In genomic region chr3:72348357-72348756, GRCh38 we compare ENCODE assay signal across 19 cellular contexts.
A peak's percentile ranks its signal among the peaks of the same experiment; 100 is the strongest.
DNase-seq lines count a peak whose midpoint lies in the region; ATAC-seq, FAIRE-seq and TF ChIP-seq lines count a peak whose summit lies in the region.
"Had no signal": no experiment of that assay in that cellular context is flagged by ENCODE, and none has a peak within 500 bp of the region (broad histone marks: within the 10 kb centered on the region; RNA-seq: fewer than 3 reads in every experiment).

No MANE protein-coding gene starts in this region.

- POLR2A ChIA-PET in K562 (lab: Yijun Ruan, JAX) = interaction anchor here (0.8 to 1.0 kb wide), 3 partner anchors 11 to 16 kb away, joined by 3 read pairs; no protein-coding TSS in a partner anchor

- peaks cover 61% of the 10 kb centered on the region for H3K4me1 Mint-ChIP-seq in activated naive CD8-positive, alpha-beta T cell (ENCODE audit: low read depth)
- H3K4me1 Mint-ChIP-seq in activated naive CD8-positive, alpha-beta T cell treated with anti-CD3 and anti-CD28 coated beads for 36 hours = peaks cover 57% of the 10 kb centered on the region

- H3K9me1 ChIP-seq in K562 (ENCODE audit: control insufficient read depth, insufficient read depth, low read length) = no peaks in the 10 kb centered on the region

- H3K4me3 ChIP-seq in K562 = no peak overlapping the region
- no peak overlapping the region for H3K4me3 ChIP-seq in mucosa of stomach (ENCODE audit: low read length)
- no peak overlapping the region for H3K4me3 ChIP-seq in transverse colon
- H3K4me3 ChIP-seq: colonic mucosa, left ventricle myocardium inferior, tibial nerve had no signal

- no peaks in the 10 kb centered on the region for H3K9me3 ChIP-seq in K562 (replicated peaks; ENCODE audit: control insufficient read depth, insufficient read depth, low read depth, low read length)
- no peaks in the 10 kb centered on the region for H3K9me3 ChIP-seq in mucosa of stomach (ENCODE audit: control insufficient read depth, low read length)
- no peaks in the 10 kb centered on the region for H3K9me3 ChIP-seq in transverse colon
- H3K9me3 ChIP-seq: colonic mucosa, left ventricle myocardium inferior, spleen, tibial nerve had no signal

- in situ Hi-C loops in K562 (cut with MboI) (no loop called here), transverse colon (cut with MboI; ENCODE audit: low pct_ligation_motif_present in 1 of 4, low pct_unique_long_range_greater_than_20kb in 1 of 4, low sequenced_read_pairs in 3 of 4) (no loop called here)

- TF ChIP-seq RAD21 in K562 (CRISPR knock-in tag; conservative IDR thresholded peaks at IDR 0.05 in 1 of 2, IDR thresholded peaks at IDR 0.05 in 1 of 2) = no peak

- H3K79me2 ChIP-seq in K562 (ENCODE audit: control insufficient read depth, insufficient read depth, low read length) = no peaks in the 10 kb centered on the region

- intact Hi-C loops in K562 (cut with micrococcal nuclease) = no loop called here
- intact Hi-C loops in transverse colon (cut with DNase I; ENCODE audit: low total_unique reads) = no loop called here

- no peak overlapping the region for H3K27ac ChIP-seq in K562 (ENCODE audit: extremely low read depth, low read depth, low read length)
- peak overlapping the region in 3 of 4 donors; percentile 35 to 55 (median 53) for H3K27ac ChIP-seq in transverse colon
- H3K27ac ChIP-seq: brain microvascular endothelial cell, colonic mucosa, left ventricle myocardium inferior had no signal

- H2AFZ ChIP-seq in K562 (ENCODE audit: low read depth, low read length) = no peak overlapping the region

- H3K27ac Mint-ChIP-seq in activated naive CD8-positive, alpha-beta T cell = peak overlapping the region; percentile 86
- H3K27ac Mint-ChIP-seq in activated naive CD8-positive, alpha-beta T cell treated with anti-CD3 and anti-CD28 coated beads for 36 hours = no peak overlapping the region
- H3K27ac Mint-ChIP-seq: activated CD4-positive, alpha-beta memory T cell treated with anti-CD3 and anti-CD28 coated beads for 36 hours; endodermal cell had no signal

- ATAC-seq in K562 = no peak
- ATAC-seq in GM18870 (IDR thresholded peaks at IDR 0.05; ENCODE audit: unreplicated experiment) = no peak

- H3K9ac ChIP-seq in K562 (ENCODE audit: insufficient read depth in 1 of 2, low read depth in 2 of 2, low read length in 2 of 2) (no peak overlapping the region), mucosa of stomach (ENCODE audit: low read length) (peak overlapping the region; percentile 45)

- no peak for DNase-seq in activated naive CD8-positive, alpha-beta T cell treated with anti-CD3 and anti-CD28 coated beads for 36 hours
- DNase-seq in K562 (ENCODE audit: extremely low read depth in 1 of 4, low spot score in 3 of 4) = no peak
- no peak for DNase-seq in transverse colon
- DNase-seq in NCI-H345 (lab: John Stamatoyannopoulos, UW) = no peak
- DNase-seq in NCI-H146 (lab: John Stamatoyannopoulos, UW) = no peak
- DNase-seq: NCI-H2081 treated with DMSO at 0.1 percent for 48 hours; NCI-H510A; NK-92 treated with Interleukin-12 subunit alpha and Interleukin-12 subunit beta, amount 100 ng/mL, for 24 hours; retina had no signal

- no peak overlapping the region for H3K4me3 Mint-ChIP-seq in activated naive CD8-positive, alpha-beta T cell
- H3K4me3 Mint-ChIP-seq in activated naive CD8-positive, alpha-beta T cell treated with anti-CD3 and anti-CD28 coated beads for 36 hours = no peak overlapping the region
- H3K4me3 Mint-ChIP-seq: activated CD4-positive, alpha-beta memory T cell treated with anti-CD3 and anti-CD28 coated beads for 36 hours; endodermal cell had no signal

- H3K4me1 ChIP-seq in K562 (replicated peaks in 1 of 2; ENCODE audit: control insufficient read depth in 2 of 2, insufficient read depth in 2 of 2, low read length in 2 of 2) (peaks cover 6 to 7% of the 10 kb centered on the region in 2 experiments; a peak in 4 of 5 replicates), mucosa of stomach (ENCODE audit: control insufficient read depth, insufficient read depth, low read length) (peaks cover 11% of the 10 kb centered on the region), transverse colon (peaks cover 0 to 23% (median 5%) of the 10 kb centered on the region in 4 donors)

- TF ChIP-seq POLR2A in K562 (conservative IDR thresholded peaks at IDR 0.05) = no peak
- no peak for TF ChIP-seq POLR2A in transverse colon (IDR thresholded peaks at IDR 0.05)

- TF ChIP-seq CTCF in K562 (IDR thresholded peaks at IDR 0.05 in 2 of 3, conservative IDR thresholded peaks at IDR 0.05 in 1 of 3; ENCODE audit: insufficient read depth in 2 of 3, low read depth in 1 of 3, low read length in 3 of 3) (no peak), transverse colon (IDR thresholded peaks at IDR 0.05) (no peak)

- no peaks in the 10 kb centered on the region for H4K20me1 ChIP-seq in K562 (replicated peaks; ENCODE audit: control insufficient read depth, insufficient read depth, low read length)

- CTCF ChIA-PET in K562 (lab: Yijun Ruan, JAX; ENCODE audit: low intra/inter-chr PET ratio) = no interaction called here

- H3K27me3 ChIP-seq in K562 (ENCODE audit: control insufficient read depth in 2 of 2, insufficient read depth in 2 of 2, low read length in 2 of 2) (no peaks in the 10 kb centered on the region), mucosa of stomach (ENCODE audit: control insufficient read depth, insufficient read depth, low read length) (no peaks in the 10 kb centered on the region), transverse colon (no peaks in the 10 kb centered on the region)
- H3K27me3 ChIP-seq: brain microvascular endothelial cell, colonic mucosa, spleen, tibial nerve had no signal

- H3K36me3 ChIP-seq in K562 (ENCODE audit: control insufficient read depth, insufficient read depth, low read length) (no peaks in the 10 kb centered on the region), mucosa of stomach (ENCODE audit: control insufficient read depth, insufficient read depth, low read length) (no peaks in the 10 kb centered on the region), transverse colon (no peaks in the 10 kb centered on the region)
- H3K36me3 ChIP-seq: brain microvascular endothelial cell, colonic mucosa, left ventricle myocardium inferior, spleen, tibial nerve had no signal

- no peaks in the 10 kb centered on the region for H3K36me3 Mint-ChIP-seq in activated naive CD8-positive, alpha-beta T cell
- peaks cover 1% of the 10 kb centered on the region for H3K36me3 Mint-ChIP-seq in activated naive CD8-positive, alpha-beta T cell treated with anti-CD3 and anti-CD28 coated beads for 36 hours
- H3K36me3 Mint-ChIP-seq: activated CD4-positive, alpha-beta memory T cell treated with anti-CD3 and anti-CD28 coated beads for 36 hours had no signal

- H3K9me3 Mint-ChIP-seq in activated naive CD8-positive, alpha-beta T cell (ENCODE audit: low read depth) = no peaks in the 10 kb centered on the region
- H3K9me3 Mint-ChIP-seq in activated naive CD8-positive, alpha-beta T cell treated with anti-CD3 and anti-CD28 coated beads for 36 hours = peaks cover 4% of the 10 kb centered on the region
- H3K9me3 Mint-ChIP-seq: endodermal cell had no signal

- BruUV-seq in K562 (replicated peaks; lab: Mats Ljungman, UMichigan) = no TSS peak

- no peak for FAIRE-seq in K562 (lab: Jason Lieb, UNC)

- no peak overlapping the region for H3K4me2 ChIP-seq in K562 (ENCODE audit: insufficient read depth, low read length)

- H3K27me3 Mint-ChIP-seq in activated naive CD8-positive, alpha-beta T cell = no peaks in the 10 kb centered on the region
- H3K27me3 Mint-ChIP-seq in activated naive CD8-positive, alpha-beta T cell treated with anti-CD3 and anti-CD28 coated beads for 36 hours = no peaks in the 10 kb centered on the region
- H3K27me3 Mint-ChIP-seq: activated CD4-positive, alpha-beta memory T cell treated with anti-CD3 and anti-CD28 coated beads for 36 hours had no signal

- TF ChIP-seq EP300 in K562 (IDR thresholded peaks at IDR 0.05; ENCODE audit: low read length) = no peak
- no peak for TF ChIP-seq EP300 in transverse colon (IDR thresholded peaks at IDR 0.05; ENCODE audit: low read depth)

TF ChIP-seq in K562, 482 proteins besides CTCF, POLR2A, EP300 and RAD21:
- peak; percentile 42 for TF ChIP-seq RBM25 (IDR thresholded peaks at IDR 0.05; ENCODE audit: low read depth, low read length, severe bottlenecking)
- no peak for TF ChIP-seq TCF3 (CRISPR knock-in tag; IDR thresholded peaks at IDR 0.05)
- TF ChIP-seq ZEB2 (IDR thresholded peaks at IDR 0.05) = no peak
